ENCODE assay signal across 9 cellular contexts in the genomic region with DNA sequence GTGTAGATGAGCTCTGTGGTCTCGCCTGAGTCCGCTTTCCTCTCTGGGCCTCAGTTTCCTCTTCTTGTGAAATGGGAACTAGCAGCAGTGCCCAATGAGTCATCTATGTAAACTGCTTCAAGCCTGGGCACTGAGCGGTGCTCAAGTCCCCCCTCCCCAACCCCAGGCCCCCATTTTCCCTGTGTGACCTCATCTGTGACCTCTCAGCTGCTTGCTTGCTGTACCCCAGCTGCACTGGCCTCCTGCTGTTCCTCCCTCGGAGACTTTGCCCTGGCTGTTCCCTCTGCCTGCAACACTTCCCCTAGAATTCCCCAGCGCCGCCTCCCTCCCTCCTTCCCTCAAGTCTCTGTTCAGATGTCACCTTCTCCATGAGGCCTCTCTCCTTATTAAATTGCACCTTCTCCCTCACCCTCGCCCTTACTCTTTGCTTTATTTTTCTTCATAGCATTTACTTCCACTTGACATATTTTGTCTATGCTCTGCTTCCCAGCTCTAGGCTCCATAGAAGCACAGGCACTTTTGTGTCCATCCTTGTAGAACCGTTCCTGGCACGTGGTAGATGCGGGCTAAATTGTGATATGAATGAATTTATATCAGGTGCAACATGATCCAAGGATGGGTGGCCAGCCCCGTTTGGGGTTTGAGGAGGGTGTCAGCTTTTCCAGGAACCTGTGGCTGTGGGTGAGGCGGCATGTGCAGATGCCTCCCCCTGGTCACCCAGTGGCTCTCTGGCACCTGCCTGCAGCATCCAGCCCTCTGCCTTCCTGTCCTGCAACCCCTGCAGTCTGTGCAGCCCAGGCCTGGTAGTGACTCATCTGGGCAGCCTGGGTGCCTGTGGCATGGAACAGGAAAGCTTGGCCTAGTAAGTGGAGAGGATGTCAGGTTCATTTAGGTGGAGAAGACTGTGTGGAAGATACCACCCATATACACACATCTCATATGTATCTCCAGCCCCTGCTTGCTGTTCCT. TPM values are rescaled to one million over a fixed set of nuclear protein-coding genes. Genes with fewer than 3 reads are reported as not detected.
A peak's percentile ranks its signal among the peaks of the same experiment; 100 is the strongest.
DNase-seq lines count a peak whose midpoint lies in the region; ATAC-seq and TF ChIP-seq lines count a peak whose summit lies in the region.
"Had no signal": no experiment of that assay in that cellular context is flagged by ENCODE, and none has a peak within 500 bp of the region (broad histone marks: within the 10 kb centered on the region; RNA-seq: fewer than 3 reads in every experiment).

No MANE protein-coding gene starts in this region.

- WGBS in mesenchymal stem cell, result 81% methylated on average over 12 of the region's 12 CpGs
- 89 to 91% (median 90%) methylated on average over 12 of the region's 12 CpGs for WGBS in ovary, 3 donors

- H3K14ac ChIP-seq in mesenchymal stem cell (ENCODE audit: low read length in 2 of 2), result no peak overlapping the region

- H3K36me3 ChIP-seq in BLaER1 treated with 17β-estradiol and CSF1 and Interleukin-3, amounts not matched to agents 10 nM and 100 nM, result peaks cover 8 to 24% (median 19%) of the 10 kb centered on the region in 11 experiments; a peak in 18 of 22 replicates
- peaks cover 4 to 9% of the 10 kb centered on the region in 2 experiments for H3K36me3 ChIP-seq in mesenchymal stem cell (ENCODE audit: control insufficient read depth in 1 of 2, insufficient read depth in 2 of 2, low read depth in 1 of 2, low read length in 2 of 2)
- H3K36me3 ChIP-seq in ovary, result no peaks in the 10 kb centered on the region

- H2BK5ac ChIP-seq in mesenchymal stem cell (ENCODE audit: low read depth, low read length, poor library complexity, severe bottlenecking), result peak overlapping the region; percentile 73

- TF ChIP-seq CTCF in astrocyte of the spinal cord (IDR thresholded peaks at IDR 0.05; ENCODE audit: low read depth, low read length) (no peak), ovary (IDR thresholded peaks at IDR 0.05) (no peak)

- H3K4me1 ChIP-seq in BLaER1 treated with 17β-estradiol and CSF1 and Interleukin-3, amounts not matched to agents 10 nM and 100 nM, result peaks cover 53 to 65% (median 59%) of the 10 kb centered on the region in 10 experiments
- H3K4me1 ChIP-seq in mesenchymal stem cell (ENCODE audit: control insufficient read depth, insufficient read depth, low read depth, low read length) (peaks cover 25% of the 10 kb centered on the region), ovary (ENCODE audit: insufficient read depth) (no peaks in the 10 kb centered on the region)

- no peak for TF ChIP-seq EP300 in ovary (IDR thresholded peaks at IDR 0.05)

- H3K79me1 ChIP-seq in mesenchymal stem cell (replicated peaks; ENCODE audit: low read length, poor library complexity, severe bottlenecking), result no peaks in the 10 kb centered on the region

- ATAC-seq in HG03354 (IDR thresholded peaks at IDR 0.05; ENCODE audit: poor library complexity, severe bottlenecking, unreplicated experiment), result no peak

- no peak overlapping the region for H3K18ac ChIP-seq in mesenchymal stem cell (ENCODE audit: low read depth in 1 of 2, low read length in 2 of 2)

- no peak overlapping the region for H2BK120ac ChIP-seq in mesenchymal stem cell (ENCODE audit: low read depth, low read length)

- peak overlapping the region in 8 of 11 experiments; percentile 61 to 77 (median 72); a peak in 10 of 22 replicates for H3K9ac ChIP-seq in BLaER1 treated with 17β-estradiol and CSF1 and Interleukin-3, amounts not matched to agents 10 nM and 100 nM
- H3K9ac ChIP-seq in mesenchymal stem cell (ENCODE audit: low read length), result peak overlapping the region; percentile 21

- peak overlapping the region; percentile 41 for H4K91ac ChIP-seq in mesenchymal stem cell (ENCODE audit: low read length)

- peaks cover 12 to 29% (median 21%) of the 10 kb centered on the region in 11 experiments for H3K9me3 ChIP-seq in BLaER1 treated with 17β-estradiol and CSF1 and Interleukin-3, amounts not matched to agents 10 nM and 100 nM (replicated peaks in 1 of 11)
- peaks cover 14% of the 10 kb centered on the region for H3K9me3 ChIP-seq in mesenchymal stem cell (ENCODE audit: control insufficient read depth, low read length)
- peaks cover 0 to 6% of the 10 kb centered on the region in 2 donors for H3K9me3 ChIP-seq in ovary

- H3K4ac ChIP-seq in mesenchymal stem cell (ENCODE audit: low read depth in 1 of 2, low read length in 2 of 2), result no peak overlapping the region

- H4K20me1 ChIP-seq in BLaER1 treated with 17β-estradiol and CSF1 and Interleukin-3, amounts not matched to agents 10 nM and 100 nM, result peaks cover 0 to 22% (median 10%) of the 10 kb centered on the region in 11 experiments; a peak in 13 of 22 replicates

- H3K4me3 ChIP-seq in BLaER1 treated with 17β-estradiol and CSF1 and Interleukin-3, amounts not matched to agents 10 nM and 100 nM, result peak overlapping the region in 7 of 10 experiments; percentile 42 to 65 (median 50); a peak in 9 of 20 replicates
- H3K4me3 ChIP-seq in astrocyte of the spinal cord (ENCODE audit: low read depth, low read length), result no peak overlapping the region
- peak overlapping the region in 1 of 2 experiments; percentile 28 for H3K4me3 ChIP-seq in mesenchymal stem cell (ENCODE audit: insufficient read depth in 1 of 2, low read depth in 1 of 2, low read length in 2 of 2)
- no peak overlapping the region for H3K4me3 ChIP-seq in ovary

- in situ Hi-C loops in astrocyte of the spinal cord (cut with HindIII; ENCODE audit: low sequenced_read_pairs), result no loop called here

- TF ChIP-seq POLR2A in ovary (IDR thresholded peaks at IDR 0.05), result no peak

- H3K23ac ChIP-seq in mesenchymal stem cell (ENCODE audit: low read length in 2 of 2), result no peak overlapping the region

- peak overlapping the region; percentile 27 for H4K8ac ChIP-seq in mesenchymal stem cell (ENCODE audit: low read length)

- H2AK5ac ChIP-seq in mesenchymal stem cell (ENCODE audit: low read length, severe bottlenecking), result peak overlapping the region; percentile 83

- no peaks in the 10 kb centered on the region for H3K27me3 ChIP-seq in BLaER1 treated with 17β-estradiol and CSF1 and Interleukin-3, amounts not matched to agents 10 nM and 100 nM
- H3K27me3 ChIP-seq in mesenchymal stem cell (ENCODE audit: control insufficient read depth in 1 of 2, insufficient read depth in 1 of 2, low read length in 2 of 2) (no peaks in the 10 kb centered on the region), ovary (no peaks in the 10 kb centered on the region)

- no peak overlapping the region for H2AFZ ChIP-seq in mesenchymal stem cell (ENCODE audit: low read depth, low read length)

- peak; percentile 21 to 40 for DNase-seq in Kasumi-1 (lab: John Stamatoyannopoulos, UW)
- peak; percentile 61 for DNase-seq in astrocyte of the spinal cord (ENCODE audit: low read depth, low spot score)
- peak; percentile 65 for DNase-seq in mesenchymal stem cell
- no peak for DNase-seq in T-helper 2 cell
- no peak for DNase-seq in HuH-7.5 (ENCODE audit: low spot score)
- no peak for DNase-seq in ovary

- peak overlapping the region in 1 of 2 experiments; percentile 11 for H2BK12ac ChIP-seq in mesenchymal stem cell (ENCODE audit: low read length in 2 of 2)

- peak overlapping the region; percentile 88 to 100 (median 94) for H3K4me2 ChIP-seq in BLaER1 treated with 17β-estradiol and CSF1 and Interleukin-3, amounts not matched to agents 10 nM and 100 nM
- peak overlapping the region; percentile 56 for H3K4me2 ChIP-seq in mesenchymal stem cell (ENCODE audit: low read length, poor library complexity, severe bottlenecking)

- intact Hi-C loops in ovary (cut with DNase I), result no loop called here

- H2BK15ac ChIP-seq in mesenchymal stem cell (ENCODE audit: low read depth, poor library complexity, severe bottlenecking), result no peak overlapping the region

- H3K27ac ChIP-seq in BLaER1 treated with 17β-estradiol and CSF1 and Interleukin-3, amounts not matched to agents 10 nM and 100 nM, result peak overlapping the region in 9 of 11 experiments; percentile 67 to 80 (median 76); a peak in 15 of 22 replicates
- peak overlapping the region; percentile 95 for H3K27ac ChIP-seq in mesenchymal stem cell (ENCODE audit: low read length, poor library complexity, severe bottlenecking)
- H3K27ac ChIP-seq in ovary, result no peak overlapping the region

RNA-seq across cellular contexts. Expression of a gene that starts 26.3 kb away (rescaled TPM):
- 7.2 TPM for polyA plus RNA-seq in mesenchymal stem cell (2013, experiment 1 of 2)
- polyA plus RNA-seq in mesenchymal stem cell (2013, experiment 2 of 2), result 6.7 TPM
- total RNA-seq in ovary, result 10 to 100 TPM; 12.0 to 27.9 (median 19.5) TPM
- polyA plus RNA-seq in ovary, result 10 to 100 TPM in 1 of 2 donors, 1 to 10 TPM in 1; 4.5 to 18.1 TPM

RNA-seq across cellular contexts. Expression of a gene that starts 26.9 kb away (rescaled TPM):
- not detected for polyA plus RNA-seq in mesenchymal stem cell (2013, experiment 1 of 2)
- polyA plus RNA-seq in mesenchymal stem cell (2013, experiment 2 of 2), result not detected
- not detected for total RNA-seq in ovary
- not detected for polyA plus RNA-seq in ovary
- total RNA-seq: activated naive CD4-positive, alpha-beta T cell treated with anti-CD3 and anti-CD28 coated beads, Interleukin-2, amount 50 U/mL, for 72 hours had no signal

Comparison
In these comparisons a context has a peak if more than half of its experiments do, and no peak if none do; other contexts are left out.
1. H3K27ac ChIP-seq: peak in BLaER1 treated with 17β-estradiol and CSF1 and Interleukin-3, amounts not matched to agents 10 nM and 100 nM (9 of 11) and mesenchymal stem cell (single experiment); none in ovary (0 of 2).
2. H3K4me3 ChIP-seq: peak in BLaER1 treated with 17β-estradiol and CSF1 and Interleukin-3, amounts not matched to agents 10 nM and 100 nM (7 of 10); none in astrocyte of the spinal cord (single experiment) and ovary (single experiment).
3. DNase-seq: peak in Kasumi-1 (2 of 2), astrocyte of the spinal cord (single experiment) and mesenchymal stem cell (single experiment); none in T-helper 2 cell (0 of 5), HuH-7.5 (single experiment) and ovary (0 of 5).